In genomic region chr2:182611009-182611408, GRCh38 we compare ENCODE assay signal across 14 cellular contexts.
"Had no signal": no experiment of that assay in that cellular context is flagged by ENCODE, and none has a peak within 500 bp of the region (broad histone marks: within the 10 kb centered on the region; RNA-seq: fewer than 3 reads in every experiment).

No MANE protein-coding gene starts in this region.

- DNase-seq: activated CD4-positive, alpha-beta memory T cell treated with anti-CD3 and anti-CD28 coated beads, Interleukin-2, amount 10 ng/mL, durations not matched to agents 7 days and 5 days; activated CD4-positive, alpha-beta T cell treated with anti-CD3 and anti-CD28 coated beads for 36 hours; activated T-cell treated with anti-CD3 and anti-CD28 coated beads, Interleukin-2, amount 50 U/mL, for 72 hours; aorta; foreskin melanocyte; head of caudate nucleus; kidney; left ventricle myocardium inferior; pancreas; stimulated activated CD4-positive, alpha-beta T cell treated with anti-CD3 and anti-CD28 coated beads, Interleukin-4, amount 100 ng/mL, for 1 hour; stimulated activated CD8-positive, alpha-beta memory T cell treated with anti-CD3 and anti-CD28 coated beads, Interleukin-4, amount 100 ng/mL, for 48 hours; T-helper 9 cell; upper lobe of right lung had no signal

- FAIRE-seq: bronchial epithelial cell had no signal

- ATAC-seq: activated CD4-positive, alpha-beta T cell treated with anti-CD3 and anti-CD28 coated beads for 36 hours; activated T-cell treated with anti-CD3 and anti-CD28 coated beads, Interleukin-2, amount 50 U/mL, for 72 hours; pancreas; upper lobe of right lung had no signal

- H3K27ac ChIP-seq: left ventricle myocardium inferior, pancreas, upper lobe of right lung had no signal

- H3K9me3 ChIP-seq: left ventricle myocardium inferior, pancreas, upper lobe of right lung had no signal

- H3K36me3 ChIP-seq: left ventricle myocardium inferior, pancreas, upper lobe of right lung had no signal

- H3K4me3 ChIP-seq: left ventricle myocardium inferior, pancreas, upper lobe of right lung had no signal

- H3K27me3 ChIP-seq: pancreas, upper lobe of right lung had no signal

- H3K4me1 ChIP-seq: pancreas, upper lobe of right lung had no signal
